9 cellular contexts compared by ENCODE assay signal in genomic region chr2:162091325-162092007, GRCh38. TPM values are rescaled to one million over a fixed set of nuclear protein-coding genes. Genes with fewer than 3 reads are reported as not detected.
DNase-seq lines count a peak whose midpoint lies in the region; ATAC-seq and TF ChIP-seq lines count a peak whose summit lies in the region.
"Had no signal": no experiment of that assay in that cellular context is flagged by ENCODE, and none has a peak within 500 bp of the region (broad histone marks: within the 10 kb centered on the region; RNA-seq: fewer than 3 reads in every experiment).

No MANE protein-coding gene starts in this region.

- DNase-seq in GM13976 (ENCODE audit: low spot score) (no peak), NCI-H69 (lab: John Stamatoyannopoulos, UW) (peak; percentile 29), fibroblast of peridontal ligament (ENCODE audit: extremely low read depth) (peak; percentile 39), ascending aorta (ENCODE audit: low spot score in 2 of 2) (no peak)
- DNase-seq in activated T-helper 1 cell treated with anti-CD3 and anti-CD28 coated beads, Interleukin-12 subunit alpha, Interleukin-12 subunit beta, Interleukin-2, Interleukin-4 antibody, amounts not matched to agents 30 ng/mL and 10 ng/mL and 1 ng/mL, durations not matched to agents 14 hours and 24 hours and 36 hours (ENCODE audit: low spot score) = no peak
- DNase-seq: DMS79 had no signal

- no peak overlapping the region for H3K4me3 Mint-ChIP-seq in activated T-helper 1 cell treated with anti-CD3 and anti-CD28 coated beads, Interleukin-12 subunit alpha, Interleukin-12 subunit beta, Interleukin-2, Interleukin-4 antibody, amounts not matched to agents 30 ng/mL and 10 ng/mL and 1 ng/mL, durations not matched to agents 14 hours and 24 hours and 36 hours

- no peaks in the 10 kb centered on the region for H3K36me3 ChIP-seq in ascending aorta

- in situ Hi-C loops in GM13976 (cut with MboI; ENCODE audit: low sequenced_read_pairs, unreplicated experiment) = no loop called here

- no peaks in the 10 kb centered on the region for H3K4me1 ChIP-seq in ascending aorta

- intact Hi-C loops in activated T-helper 1 cell treated with anti-CD3 and anti-CD28 coated beads, Interleukin-12 subunit alpha, Interleukin-12 subunit beta, Interleukin-2, Interleukin-4 antibody, amounts not matched to agents 30 ng/mL and 10 ng/mL and 1 ng/mL, durations not matched to agents 14 hours and 24 hours and 36 hours (cut with micrococcal nuclease) = no loop called here
- intact Hi-C loops in ascending aorta (cut with DNase I) = no loop called here

- peak; percentile 38 for TF ChIP-seq CTCF in 22Rv1 (IDR thresholded peaks at IDR 0.05)
- peak; percentile 23 for TF ChIP-seq CTCF in GM13976 (IDR thresholded peaks at IDR 0.05; ENCODE audit: borderline replicate concordance, control extremely low read depth, extremely low read depth, insufficient read depth, missing control alignments)
- no peak for TF ChIP-seq CTCF in ascending aorta (IDR thresholded peaks at IDR 0.05)

- H3K9me3 Mint-ChIP-seq in activated T-helper 1 cell treated with anti-CD3 and anti-CD28 coated beads, Interleukin-12 subunit alpha, Interleukin-12 subunit beta, Interleukin-2, Interleukin-4 antibody, amounts not matched to agents 30 ng/mL and 10 ng/mL and 1 ng/mL, durations not matched to agents 14 hours and 24 hours and 36 hours = no peaks in the 10 kb centered on the region

- H3K27ac ChIP-seq in 22Rv1 = peak overlapping the region; percentile 88
- H3K27ac ChIP-seq in ascending aorta = no peak overlapping the region

- H3K27me3 Mint-ChIP-seq in activated T-helper 1 cell treated with anti-CD3 and anti-CD28 coated beads, Interleukin-12 subunit alpha, Interleukin-12 subunit beta, Interleukin-2, Interleukin-4 antibody, amounts not matched to agents 30 ng/mL and 10 ng/mL and 1 ng/mL, durations not matched to agents 14 hours and 24 hours and 36 hours (ENCODE audit: insufficient read depth) = no peaks in the 10 kb centered on the region

- H3K9me3 ChIP-seq in ascending aorta = no peaks in the 10 kb centered on the region

- no peak overlapping the region for H3K27ac Mint-ChIP-seq in activated T-helper 1 cell treated with anti-CD3 and anti-CD28 coated beads, Interleukin-12 subunit alpha, Interleukin-12 subunit beta, Interleukin-2, Interleukin-4 antibody, amounts not matched to agents 30 ng/mL and 10 ng/mL and 1 ng/mL, durations not matched to agents 14 hours and 24 hours and 36 hours

- peaks cover 3% of the 10 kb centered on the region for H3K36me3 Mint-ChIP-seq in activated T-helper 1 cell treated with anti-CD3 and anti-CD28 coated beads, Interleukin-12 subunit alpha, Interleukin-12 subunit beta, Interleukin-2, Interleukin-4 antibody, amounts not matched to agents 30 ng/mL and 10 ng/mL and 1 ng/mL, durations not matched to agents 14 hours and 24 hours and 36 hours (ENCODE audit: low read depth)

- H3K27me3 ChIP-seq in ascending aorta = no peaks in the 10 kb centered on the region

- H3K4me3 ChIP-seq in ascending aorta = no peak overlapping the region

- no peak for ATAC-seq in HG03108 (IDR thresholded peaks at IDR 0.05; ENCODE audit: unreplicated experiment)
- ATAC-seq in GM19328 (IDR thresholded peaks at IDR 0.05; ENCODE audit: unreplicated experiment) = no peak

- H3K4me1 Mint-ChIP-seq in activated T-helper 1 cell treated with anti-CD3 and anti-CD28 coated beads, Interleukin-12 subunit alpha, Interleukin-12 subunit beta, Interleukin-2, Interleukin-4 antibody, amounts not matched to agents 30 ng/mL and 10 ng/mL and 1 ng/mL, durations not matched to agents 14 hours and 24 hours and 36 hours (ENCODE audit: low read depth) = peaks cover 24% of the 10 kb centered on the region

RNA-seq across cellular contexts. Expression of gene DPP4, which starts 17.5 kb away (rescaled TPM):
- total RNA-seq in activated T-helper 1 cell treated with anti-CD3 and anti-CD28 coated beads, Interleukin-12 subunit alpha, Interleukin-12 subunit beta, Interleukin-2, Interleukin-4 antibody, amounts not matched to agents 30 ng/mL and 10 ng/mL and 1 ng/mL, durations not matched to agents 14 hours and 24 hours and 36 hours = 94.4 and 99.9 TPM in 2 replicates
- total RNA-seq in ascending aorta = 1.7 TPM

Comparison
In these comparisons a context has a peak if more than half of its experiments do, and no peak if none do; other contexts are left out.
1. CTCF ChIP-seq: peak in 22Rv1 (single experiment) and GM13976 (single experiment); none in ascending aorta (0 of 3).
2. DNase-seq: peak in NCI-H69 (single experiment) and fibroblast of peridontal ligament (single experiment); none in GM13976 (single experiment), activated T-helper 1 cell treated with anti-CD3 and anti-CD28 coated beads, Interleukin-12 subunit alpha, Interleukin-12 subunit beta, Interleukin-2, Interleukin-4 antibody, amounts not matched to agents 30 ng/mL and 10 ng/mL and 1 ng/mL, durations not matched to agents 14 hours and 24 hours and 36 hours (single experiment) and ascending aorta (0 of 2).
3. RNA of gene DPP4, which starts 17.5 kb away (total RNA-seq): 94.4 to 99.9 TPM in activated T-helper 1 cell treated with anti-CD3 and anti-CD28 coated beads, Interleukin-12 subunit alpha, Interleukin-12 subunit beta, Interleukin-2, Interleukin-4 antibody, amounts not matched to agents 30 ng/mL and 10 ng/mL and 1 ng/mL, durations not matched to agents 14 hours and 24 hours and 36 hours; 1.7 TPM in ascending aorta (single experiment); every median in the first group is over 10 times any median in the second.